19 cellular contexts compared by ENCODE assay signal in genomic region chr2:127558911-127559310, GRCh38. TPM values are rescaled to one million over a fixed set of nuclear protein-coding genes. Genes with fewer than 3 reads are reported as not detected.
"Had no signal": no experiment of that assay in that cellular context is flagged by ENCODE, and none has a peak within 500 bp of the region (broad histone marks: within the 10 kb centered on the region; RNA-seq: fewer than 3 reads in every experiment).

No MANE protein-coding gene starts in this region.

- H3K4me1 Mint-ChIP-seq: brain had no signal

- H3K36me3 Mint-ChIP-seq: brain had no signal

- H3K4me3 Mint-ChIP-seq: activated CD4-positive, alpha-beta T cell treated with anti-CD3 and anti-CD28 coated beads, Interleukin-2, amount 10 ng/mL, durations not matched to agents 24 days and 14 days; activated naive CD4-positive, alpha-beta T cell treated with anti-CD3 and anti-CD28 coated beads for 36 hours; activated naive CD8-positive, alpha-beta T cell; brain; IgD-negative memory B cell; T-helper 1 cell treated with Interleukin-12 subunit alpha and Interleukin-12 subunit beta and Interleukin-4 antibody, amounts not matched to agents 30 μg/mL and 1 μg/mL, for 36 hours had no signal

- DNase-seq: activated CD4-positive, alpha-beta T cell treated with anti-CD3 and anti-CD28 coated beads, Interleukin-2, amount 10 ng/mL, durations not matched to agents 24 days and 14 days; activated CD4-positive, alpha-beta T cell treated with anti-CD3 and anti-CD28 coated beads, Interleukin-2, amount 50 U/mL, for 48 hours; activated CD4-positive, CD25-positive, alpha-beta regulatory T cell treated with anti-CD3 and anti-CD28 coated beads, Interleukin-2, amount 50 U/mL, for 72 hours; activated naive CD4-positive, alpha-beta T cell treated with anti-CD3 and anti-CD28 coated beads for 36 hours; activated T-cell treated with anti-CD3 and anti-CD28 coated beads, Interleukin-2, amount 50 U/mL, for 1 hour; amygdala; KG1; NCI-H1092; NCI-H1417; NCI-H2029; NCI-H2107; NCI-H345; NCI-H510A treated with DMSO at 0.1 percent for 48 hours; SHP77 treated with DMSO at 0.1 percent for 48 hours had no signal

- H3K27ac Mint-ChIP-seq: activated CD4-positive, alpha-beta T cell treated with anti-CD3 and anti-CD28 coated beads, Interleukin-2, amount 10 ng/mL, durations not matched to agents 24 days and 14 days; activated naive CD4-positive, alpha-beta T cell treated with anti-CD3 and anti-CD28 coated beads for 36 hours; activated naive CD8-positive, alpha-beta T cell; brain; IgD-negative memory B cell; T-helper 1 cell treated with Interleukin-12 subunit alpha and Interleukin-12 subunit beta and Interleukin-4 antibody, amounts not matched to agents 30 μg/mL and 1 μg/mL, for 36 hours had no signal

RNA-seq across cellular contexts. Expression of gene MYO7B, which starts 23.4 kb away (rescaled TPM):
- total RNA-seq: SK-MEL-5 had no signal
